ENCODE assay signal across 6 cellular contexts in the genomic region with DNA sequence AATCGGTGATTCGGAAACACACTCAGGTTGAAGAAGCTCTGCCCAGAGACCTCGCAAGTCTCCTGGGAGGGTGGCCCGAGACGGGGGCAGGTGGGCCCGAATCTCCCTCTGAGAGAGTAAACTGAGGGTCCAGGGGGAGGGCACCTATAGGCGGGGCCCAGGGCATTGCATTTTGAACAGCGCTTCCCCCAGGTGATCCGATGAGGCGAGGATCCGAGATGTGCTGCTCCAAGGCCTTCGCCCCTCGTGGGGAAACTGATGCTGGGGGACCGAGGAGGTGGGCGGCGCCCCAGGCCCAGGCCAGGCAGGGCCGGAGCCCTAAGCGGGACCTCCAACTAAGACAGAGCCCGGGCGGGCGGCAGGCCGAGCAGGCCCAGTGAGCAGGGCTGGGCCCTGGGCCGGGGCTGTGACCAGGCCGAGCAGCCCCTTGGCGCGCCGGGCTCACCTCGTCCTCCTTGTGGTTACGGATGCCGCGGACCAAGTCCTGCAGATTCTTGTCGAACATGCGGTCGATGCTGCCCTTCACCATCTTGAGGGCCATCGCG. TPM values are rescaled to one million over a fixed set of nuclear protein-coding genes. Genes with fewer than 3 reads are reported as not detected.
A peak's percentile ranks its signal among the peaks of the same experiment; 100 is the strongest.
DNase-seq lines count a peak whose midpoint lies in the region; ATAC-seq, FAIRE-seq and TF ChIP-seq lines count a peak whose summit lies in the region.

No MANE protein-coding gene starts in this region.

- peaks cover 2% of the 10 kb centered on the region; the same call in 1 of the 2 replicates for H4K20me1 ChIP-seq in GM12878 (ENCODE audit: control insufficient read depth, insufficient read depth)

- peaks cover 25% of the 10 kb centered on the region for H3K4me1 ChIP-seq in GM12878 (ENCODE audit: control insufficient read depth, insufficient read depth, low read length)
- H3K4me1 ChIP-seq in naive thymus-derived CD4-positive, alpha-beta T cell (ENCODE audit: control insufficient read depth in 2 of 2, insufficient read depth in 2 of 2, low read length in 2 of 2) = peaks cover 19 to 30% of the 10 kb centered on the region in 2 donors

- TF ChIP-seq CTCF in GM12864 (IDR thresholded peaks at IDR 0.05; ENCODE audit: low read depth, low read length, missing control alignments) (no peak), GM12878 (IDR thresholded peaks at IDR 0.05 in 2 of 3, conservative IDR thresholded peaks at IDR 0.05 in 1 of 3; ENCODE audit: control insufficient read depth in 2 of 3, extremely low read depth in 1 of 3, insufficient read depth in 1 of 3, low read depth in 3 of 3, low read length in 3 of 3) (no peak)

- CTCF ChIA-PET in GM12878 (lab: Yijun Ruan, JAX) = no interaction called here
- CTCF ChIA-PET in naive thymus-derived CD4-positive, alpha-beta T cell (lab: Charles Lee) = no interaction called here

- DNase-seq in GM12864 (ENCODE audit: low read depth) (no peak), GM12878 (ENCODE audit: low read depth, low spot score) (no peak), NCI-H524 treated with DMSO at 0.1 percent for 48 hours (lab: John Stamatoyannopoulos, UW) (no peak), HK-2 (ENCODE audit: unreplicated experiment) (no peak)
- DNase-seq in naive thymus-derived CD4-positive, alpha-beta T cell = peak in 5 of 9 donors; percentile 16 to 25 (median 21)

- RAD21 ChIA-PET in GM12878 (lab: Charles Lee; ENCODE audit: unreplicated experiment) = interaction anchor here (1.1 to 2.0 kb wide), 5 partner anchors 18 to 131 kb away, joined by 4 to 13 read pairs (median 5); no protein-coding TSS in a partner anchor

- no TSS peak for BruUV-seq in GM12878 (replicated peaks; lab: Mats Ljungman, UMichigan)

- peaks cover 0 to 2% (median 0%) of the 10 kb centered on the region in 5 donors for H3K36me3 Mint-ChIP-seq in naive thymus-derived CD4-positive, alpha-beta T cell

- H3K79me2 ChIP-seq in GM12878 (ENCODE audit: control insufficient read depth, insufficient read depth, low read length) = peaks cover 52% of the 10 kb centered on the region

- ATAC-seq in HG03135 (IDR thresholded peaks at IDR 0.05; ENCODE audit: unreplicated experiment) = peak; percentile 19
- no peak for ATAC-seq in GM12878
- no peak for ATAC-seq in naive thymus-derived CD4-positive, alpha-beta T cell

- H3K9me3 Mint-ChIP-seq in naive thymus-derived CD4-positive, alpha-beta T cell = no peaks in the 10 kb centered on the region

- TF ChIP-seq EP300 in GM12878 (IDR thresholded peaks at IDR 0.05; ENCODE audit: borderline replicate concordance in 1 of 2, control insufficient read depth in 1 of 2, low read depth in 2 of 2, low read length in 2 of 2) = no peak

- peak overlapping the region; percentile 91 for H3K27ac ChIP-seq in GM12878 (ENCODE audit: control insufficient read depth, insufficient read depth)
- peak overlapping the region; percentile 95 for H3K27ac ChIP-seq in naive thymus-derived CD4-positive, alpha-beta T cell (ENCODE audit: low read depth, low read length)

- H3K27me3 ChIP-seq in GM12878 (replicated peaks in 1 of 2; ENCODE audit: control insufficient read depth in 2 of 2, insufficient read depth in 2 of 2, low read length in 1 of 2) = no peaks in the 10 kb centered on the region
- H3K27me3 ChIP-seq in naive thymus-derived CD4-positive, alpha-beta T cell (ENCODE audit: control insufficient read depth in 2 of 2, insufficient read depth in 2 of 2, low read length in 2 of 2) = no peaks in the 10 kb centered on the region

- POLR2A ChIA-PET in GM12878 (lab: Charles Lee) = interaction anchor here (0.6 to 3.1 kb wide), 7 partner anchors 10 to 114 kb away, joined by 3 to 28 read pairs (median 5); no protein-coding TSS in a partner anchor
- POLR2A ChIA-PET in naive thymus-derived CD4-positive, alpha-beta T cell (lab: Charles Lee) = interaction anchor here (0.6 to 2.5 kb wide), 6 partner anchors 12 to 108 kb away, joined by 3 to 7 read pairs (median 4); a partner anchor contains a TSS

- WGBS in GM12878 (ENCODE audit: insufficient coverage, insufficient replicate concordance, low lambda C conversion rate, missing lambda C conversion rate) = under 1% methylated on average over 29 of the region's 36 CpGs

- SMC1A ChIA-PET in GM12878 (lab: Charles Lee; ENCODE audit: uncharacterized antibody, unreplicated experiment) = interaction anchor here (0.8 to 1.6 kb wide), 2 partner anchors 18 to 68 kb away, joined by 3 to 9 read pairs; no protein-coding TSS in a partner anchor

- peak overlapping the region; percentile 99 for H3K4me3 ChIP-seq in GM12864 (ENCODE audit: low read depth, low read length)
- H3K4me3 ChIP-seq in GM12878 = peak overlapping the region; percentile 96
- peak overlapping the region; percentile 76 for H3K4me3 ChIP-seq in naive thymus-derived CD4-positive, alpha-beta T cell (ENCODE audit: low read length)

- in situ Hi-C loops in GM12878 (cut with MboI) = loop anchor here (10.0 kb wide), 1 partner anchor 464 kb away; no protein-coding TSS in a partner anchor

- TF ChIP-seq RAD21 in GM12878 (IDR thresholded peaks at IDR 0.05; ENCODE audit: insufficient read depth, low read depth, low read length) = no peak

- H3K4me1 Mint-ChIP-seq in naive thymus-derived CD4-positive, alpha-beta T cell = peaks cover 23 to 52% (median 45%) of the 10 kb centered on the region in 7 donors

- H3K4me2 ChIP-seq in GM12878 (ENCODE audit: control insufficient read depth, insufficient read depth) = peak overlapping the region; percentile 84

- H2AFZ ChIP-seq in GM12878 (ENCODE audit: control insufficient read depth, low read depth, low read length) = no peak overlapping the region

- peaks cover 0 to 2% (median 0%) of the 10 kb centered on the region in 5 donors for H3K27me3 Mint-ChIP-seq in naive thymus-derived CD4-positive, alpha-beta T cell

- peak overlapping the region; percentile 75 to 86 (median 81) for H3K4me3 Mint-ChIP-seq in naive thymus-derived CD4-positive, alpha-beta T cell

- intact Hi-C loops in GM12878 (cut with micrococcal nuclease; ENCODE audit: unreplicated experiment) = loop anchor here (2.0 kb wide), 1 partner anchor 66 kb away; no protein-coding TSS in a partner anchor
- intact Hi-C loops in naive thymus-derived CD4-positive, alpha-beta T cell (cut with micrococcal nuclease) = loop anchor here (1.0 to 10.0 kb wide), 19 partner anchors 12 to 498 kb away; a partner anchor contains a TSS

- no peaks in the 10 kb centered on the region for H3K9me3 ChIP-seq in GM12878 (replicated peaks; ENCODE audit: control insufficient read depth, insufficient read depth, low read length)
- no peaks in the 10 kb centered on the region for H3K9me3 ChIP-seq in naive thymus-derived CD4-positive, alpha-beta T cell (ENCODE audit: control insufficient read depth in 2 of 3, low read length in 3 of 3)

- no peak for FAIRE-seq in GM12878 (lab: Jason Lieb, UNC)

- peaks cover 0 to 3% of the 10 kb centered on the region in 2 experiments; a peak in 2 of 4 replicates for H3K36me3 ChIP-seq in GM12878 (ENCODE audit: control insufficient read depth in 2 of 2, insufficient read depth in 2 of 2, low read length in 1 of 2)
- H3K36me3 ChIP-seq in naive thymus-derived CD4-positive, alpha-beta T cell (ENCODE audit: control insufficient read depth in 2 of 3, insufficient read depth in 3 of 3, low read length in 3 of 3) = peaks cover 0 to 2% (median 0%) of the 10 kb centered on the region in 3 experiments

- H3K9ac ChIP-seq in GM12878 (ENCODE audit: control insufficient read depth, insufficient read depth, low read length) = peak overlapping the region; percentile 98

- no peak for TF ChIP-seq POLR2A in GM12878 (IDR thresholded peaks at IDR 0.05; ENCODE audit: low read depth, low read length)

- peak overlapping the region in 6 of 9 donors; percentile 43 to 74 (median 56) for H3K27ac Mint-ChIP-seq in naive thymus-derived CD4-positive, alpha-beta T cell

RNA-seq across cellular contexts. Expression of a gene that starts 0.5 kb away (rescaled TPM):
- 141 and 170 TPM in 2 replicates for total RNA-seq in GM12878 (2013; cell fraction: nucleolus; rRNA removed)
- total RNA-seq in GM12878 (2014; rRNA removed) (71.8 and 74.1 TPM in 2 replicates), GM12878 (2014; rRNA removed; fragmentation: Illumina TruSeq; extraction: Trizol) (25.6 and 26.7 TPM in 2 replicates), GM12878 (2021) (98.4 and 108 TPM in 2 replicates)
- 50.7 TPM for polyA plus RNA-seq in GM12878 (2011; ENCODE audit: low read depth)
- polyA plus RNA-seq in GM12878 (2011; rRNA removed) (21.1 and 58.0 TPM in 2 replicates), GM12878 (2014; fragmentation: Illumina TruSeq; extraction: Trizol) (42.5 and 68.7 TPM in 2 replicates), GM12878 (2014; fragmentation: Nextera tagmentation; extraction: Ambion mirVana) (1 to 10 TPM; 1.5 to 3.0 TPM), GM12878 (2014; rRNA removed) (67.6 and 77.8 TPM in 2 replicates), GM12878 (2016; fragmentation: Nextera tagmentation; extraction: Ambion mirVana) (10 to 100 TPM; 19.4 to 60.2 TPM)
- polyA plus RNA-seq in GM12878 (2011; cell fraction: cytosol; rRNA removed) = 88.7 and 101 TPM in 2 replicates
- 363 and 377 TPM in 2 replicates for polyA plus RNA-seq in GM12878 (2011; cell fraction: nucleus; rRNA removed)
- polyA plus RNA-seq in GM12878 (2012) = 74.6 and 86.8 TPM in 2 replicates
- polyA minus RNA-seq in GM12878 (2011; rRNA and poly(A)+ RNA removed) = 83.2 and 90.6 TPM in 2 replicates
- polyA minus RNA-seq in GM12878 (2011; cell fraction: cytosol; rRNA and poly(A)+ RNA removed) = 49.0 and 54.4 TPM in 2 replicates
- polyA minus RNA-seq in GM12878 (2011; cell fraction: nucleus; rRNA and poly(A)+ RNA removed) = 64.4 and 69.8 TPM in 2 replicates
- 100 to 1,000 TPM in 1 of 5 experiments, 10 to 100 TPM in 4; 63.7 to 106 (median 80.3) TPM for total RNA-seq in naive thymus-derived CD4-positive, alpha-beta T cell
- polyA plus RNA-seq in naive thymus-derived CD4-positive, alpha-beta T cell = 10 to 100 TPM; 12.3 to 41.7 TPM

RNA-seq across cellular contexts. Expression of a gene that starts 12.9 kb away (rescaled TPM):
- total RNA-seq in GM12878 (2013; cell fraction: nucleolus; rRNA removed) = 105 and 107 TPM in 2 replicates
- total RNA-seq in GM12878 (2014; rRNA removed) (9.2 and 9.5 TPM in 2 replicates), GM12878 (2014; rRNA removed; fragmentation: Illumina TruSeq; extraction: Trizol) (5.4 and 7.0 TPM in 2 replicates), GM12878 (2021) (54.7 and 59.5 TPM in 2 replicates)
- 4.5 TPM for polyA plus RNA-seq in GM12878 (2011; ENCODE audit: low read depth)
- polyA plus RNA-seq in GM12878 (2011; rRNA removed) (7.1 and 11.4 TPM in 2 replicates), GM12878 (2014; fragmentation: Illumina TruSeq; extraction: Trizol) (2.9 and 9.6 TPM in 2 replicates), GM12878 (2014; fragmentation: Nextera tagmentation; extraction: Ambion mirVana) (under 1 TPM; 0.18 to 0.26 TPM), GM12878 (2014; rRNA removed) (22.2 and 29.1 TPM in 2 replicates), GM12878 (2016; fragmentation: Nextera tagmentation; extraction: Ambion mirVana) (10 to 100 TPM; 10.1 to 12.9 TPM)
- polyA plus RNA-seq in GM12878 (2011; cell fraction: cytosol; rRNA removed) = 15.1 and 16.5 TPM in 2 replicates
- 106 and 193 TPM in 2 replicates for polyA plus RNA-seq in GM12878 (2011; cell fraction: nucleus; rRNA removed)
- polyA plus RNA-seq in GM12878 (2012) = 17.8 and 23.1 TPM in 2 replicates
- 21.3 and 24.5 TPM in 2 replicates for polyA minus RNA-seq in GM12878 (2011; rRNA and poly(A)+ RNA removed)
- polyA minus RNA-seq in GM12878 (2011; cell fraction: cytosol; rRNA and poly(A)+ RNA removed) = 19.2 and 22.3 TPM in 2 replicates
- polyA minus RNA-seq in GM12878 (2011; cell fraction: nucleus; rRNA and poly(A)+ RNA removed) = 26.8 and 37.7 TPM in 2 replicates
- total RNA-seq in naive thymus-derived CD4-positive, alpha-beta T cell = 10 to 100 TPM; 27.8 to 66.1 (median 38.3) TPM
- 1 to 10 TPM in 1 of 2 donors, under 1 TPM in 1; 0.32 to 1.1 TPM for polyA plus RNA-seq in naive thymus-derived CD4-positive, alpha-beta T cell

RNA-seq across cellular contexts. Expression of a gene that starts 54.2 kb away (rescaled TPM):
- 35.1 and 37.8 TPM in 2 replicates for total RNA-seq in GM12878 (2013; cell fraction: nucleolus; rRNA removed)
- total RNA-seq in GM12878 (2014; rRNA removed) = 20.7 and 22.3 TPM in 2 replicates
- 7.2 and 7.6 TPM in 2 replicates for total RNA-seq in GM12878 (2014; rRNA removed; fragmentation: Illumina TruSeq; extraction: Trizol)
- 12.0 and 14.6 TPM in 2 replicates for total RNA-seq in GM12878 (2021)
- polyA plus RNA-seq in GM12878 (2011; ENCODE audit: low read depth) = 16.5 TPM
- 14.2 and 22.9 TPM in 2 replicates for polyA plus RNA-seq in GM12878 (2011; rRNA removed)
- polyA plus RNA-seq in GM12878 (2011; cell fraction: cytosol; rRNA removed) = 23.3 and 39.9 TPM in 2 replicates
- 285 and 407 TPM in 2 replicates for polyA plus RNA-seq in GM12878 (2011; cell fraction: nucleus; rRNA removed)
- polyA plus RNA-seq in GM12878 (2012) = 52.8 and 57.2 TPM in 2 replicates
- 3.8 and 7.3 TPM in 2 replicates for polyA plus RNA-seq in GM12878 (2014; fragmentation: Illumina TruSeq; extraction: Trizol)
- polyA plus RNA-seq in GM12878 (2014; fragmentation: Nextera tagmentation; extraction: Ambion mirVana) = 1 to 10 TPM in 1 of 2 experiments, under 1 TPM in 1; 0.53 to 1.9 TPM
- 27.1 and 30.3 TPM in 2 replicates for polyA plus RNA-seq in GM12878 (2014; rRNA removed)
- polyA plus RNA-seq in GM12878 (2016; fragmentation: Nextera tagmentation; extraction: Ambion mirVana) = 1 to 10 TPM; 5.5 to 6.9 TPM
- 7.2 and 11.1 TPM in 2 replicates for polyA minus RNA-seq in GM12878 (2011; rRNA and poly(A)+ RNA removed)
- 4.0 and 5.9 TPM in 2 replicates for polyA minus RNA-seq in GM12878 (2011; cell fraction: cytosol; rRNA and poly(A)+ RNA removed)
- polyA minus RNA-seq in GM12878 (2011; cell fraction: nucleus; rRNA and poly(A)+ RNA removed) = 23.2 and 25.0 TPM in 2 replicates
- 10 to 100 TPM; 12.2 to 26.8 (median 15.7) TPM for total RNA-seq in naive thymus-derived CD4-positive, alpha-beta T cell
- 1 to 10 TPM in 1 of 2 donors, under 1 TPM in 1; 0.73 to 1.9 TPM for polyA plus RNA-seq in naive thymus-derived CD4-positive, alpha-beta T cell

RNA-seq across cellular contexts. Expression of a gene that starts 54.7 kb away (rescaled TPM):
- 153 and 159 TPM in 2 replicates for total RNA-seq in GM12878 (2013; cell fraction: nucleolus; rRNA removed)
- total RNA-seq in GM12878 (2014; rRNA removed) (56.6 and 69.6 TPM in 2 replicates), GM12878 (2014; rRNA removed; fragmentation: Illumina TruSeq; extraction: Trizol) (32.7 and 40.5 TPM in 2 replicates), GM12878 (2021) (176 and 181 TPM in 2 replicates)
- polyA plus RNA-seq in GM12878 (2011; ENCODE audit: low read depth) = 73.8 TPM
- polyA plus RNA-seq in GM12878 (2011; rRNA removed) (71.7 and 229 TPM in 2 replicates), GM12878 (2014; fragmentation: Illumina TruSeq; extraction: Trizol) (54.2 and 82.9 TPM in 2 replicates), GM12878 (2014; fragmentation: Nextera tagmentation; extraction: Ambion mirVana) (10 to 100 TPM in 1 of 2 experiments, 1 to 10 TPM in 1; 7.5 to 10.9 TPM), GM12878 (2014; rRNA removed) (123 and 147 TPM in 2 replicates), GM12878 (2016; fragmentation: Nextera tagmentation; extraction: Ambion mirVana) (10 to 100 TPM; 79.3 to 79.5 TPM)
- 315 and 350 TPM in 2 replicates for polyA plus RNA-seq in GM12878 (2011; cell fraction: cytosol; rRNA removed)
- polyA plus RNA-seq in GM12878 (2011; cell fraction: nucleus; rRNA removed) = 137 and 163 TPM in 2 replicates
- 168 TPM in 2 replicates for polyA plus RNA-seq in GM12878 (2012)
- 236 and 392 TPM in 2 replicates for polyA minus RNA-seq in GM12878 (2011; rRNA and poly(A)+ RNA removed)
- polyA minus RNA-seq in GM12878 (2011; cell fraction: cytosol; rRNA and poly(A)+ RNA removed) = 239 TPM in 2 replicates
- 54.2 and 86.9 TPM in 2 replicates for polyA minus RNA-seq in GM12878 (2011; cell fraction: nucleus; rRNA and poly(A)+ RNA removed)
- total RNA-seq in naive thymus-derived CD4-positive, alpha-beta T cell = 100 to 1,000 TPM in 4 of 5 experiments, 10 to 100 TPM in 1; 93.2 to 269 (median 117) TPM
- 100 to 1,000 TPM in 1 of 2 donors, 10 to 100 TPM in 1; 49.5 to 114 TPM for polyA plus RNA-seq in naive thymus-derived CD4-positive, alpha-beta T cell

Comparison
In these comparisons a context has a peak if more than half of its experiments do, and no peak if none do; other contexts are left out.
1. DNase-seq: peak in naive thymus-derived CD4-positive, alpha-beta T cell (5 of 9); none in GM12864 (single experiment), GM12878 (single experiment), NCI-H524 treated with DMSO at 0.1 percent for 48 hours (single experiment) and HK-2 (single experiment).
2. Peak in every context shown above with its lines, with median percentiles within 50 percentile points of each other: H3K4me3 ChIP-seq.